16 cellular contexts compared by ENCODE assay signal in genomic region chr13:109720758-109721184, GRCh38.
A peak's percentile ranks its signal among the peaks of the same experiment; 100 is the strongest.
DNase-seq lines count a peak whose midpoint lies in the region; ATAC-seq and TF ChIP-seq lines count a peak whose summit lies in the region.
"Had no signal": no experiment of that assay in that cellular context is flagged by ENCODE, and none has a peak within 500 bp of the region (broad histone marks: within the 10 kb centered on the region; RNA-seq: fewer than 3 reads in every experiment).

No MANE protein-coding gene starts in this region.

- H3K27me3 ChIP-seq in left ventricle myocardium inferior (ENCODE audit: low read depth) = no peaks in the 10 kb centered on the region

- no peak overlapping the region for H3K4me3 ChIP-seq in left ventricle myocardium inferior
- H3K4me3 ChIP-seq: lung had no signal

- H3K9me3 ChIP-seq in left ventricle myocardium inferior (replicated peaks) = no peaks in the 10 kb centered on the region

- no peaks in the 10 kb centered on the region for H3K36me3 ChIP-seq in left ventricle myocardium inferior

- intact Hi-C loops in left ventricle myocardium inferior (cut with micrococcal nuclease) = no loop called here

- no peak for TF ChIP-seq CTCF in RWPE1 (conservative IDR thresholded peaks at IDR 0.05; ENCODE audit: low read depth)
- no peak for TF ChIP-seq CTCF in left ventricle myocardium inferior (IDR thresholded peaks at IDR 0.05; ENCODE audit: borderline replicate concordance)

- POLR2A ChIA-PET in RWPE1 (lab: Yijun Ruan, JAX; ENCODE audit: low non-redundant PET) = no interaction called here

- H3K4me1 ChIP-seq in left ventricle myocardium inferior = no peaks in the 10 kb centered on the region

- no peak for ATAC-seq in GM18502 (IDR thresholded peaks at IDR 0.05; ENCODE audit: poor library complexity, unreplicated experiment)
- ATAC-seq: Right ventricle myocardium inferior had no signal

- H3K27ac ChIP-seq in RWPE1 (no peak overlapping the region), left ventricle myocardium inferior (replicated peaks) (no peak overlapping the region)
- H3K27ac ChIP-seq: C4-2B had no signal

- CTCF ChIA-PET in RWPE1 (lab: Yijun Ruan, JAX) = no interaction called here

- DNase-seq in COR-L47 (lab: John Stamatoyannopoulos, UW) (peak; percentile 80), NCI-H1436 (lab: John Stamatoyannopoulos, UW) (peak; percentile 41), NCI-H526 (lab: John Stamatoyannopoulos, UW) (peak; percentile 83 to 86), foreskin melanocyte (peak; percentile 31), RWPE1 (ENCODE audit: low spot score) (no peak), left ventricle myocardium inferior (no peak)
- no peak for DNase-seq in stimulated activated CD4-positive, alpha-beta T cell treated with anti-CD3 and anti-CD28 coated beads, Interleukin-4, amount 100 ng/mL, for 4 hours
- DNase-seq: ACHN; activated T-cell treated with anti-CD3 and anti-CD28 coated beads, Interleukin-2, amount 50 U/mL, for 1 hour; immature natural killer cell; occipital lobe; T-helper 1 cell had no signal

Comparison
In these comparisons a context has a peak if more than half of its experiments do, and no peak if none do; other contexts are left out.
1. DNase-seq: peak in COR-L47 (single experiment), NCI-H1436 (single experiment), NCI-H526 (2 of 2) and foreskin melanocyte (single experiment); none in stimulated activated CD4-positive, alpha-beta T cell treated with anti-CD3 and anti-CD28 coated beads, Interleukin-4, amount 100 ng/mL, for 4 hours (0 of 2), RWPE1 (single experiment) and left ventricle myocardium inferior (single experiment).